20 cellular contexts compared by ENCODE assay signal in the genomic region with DNA sequence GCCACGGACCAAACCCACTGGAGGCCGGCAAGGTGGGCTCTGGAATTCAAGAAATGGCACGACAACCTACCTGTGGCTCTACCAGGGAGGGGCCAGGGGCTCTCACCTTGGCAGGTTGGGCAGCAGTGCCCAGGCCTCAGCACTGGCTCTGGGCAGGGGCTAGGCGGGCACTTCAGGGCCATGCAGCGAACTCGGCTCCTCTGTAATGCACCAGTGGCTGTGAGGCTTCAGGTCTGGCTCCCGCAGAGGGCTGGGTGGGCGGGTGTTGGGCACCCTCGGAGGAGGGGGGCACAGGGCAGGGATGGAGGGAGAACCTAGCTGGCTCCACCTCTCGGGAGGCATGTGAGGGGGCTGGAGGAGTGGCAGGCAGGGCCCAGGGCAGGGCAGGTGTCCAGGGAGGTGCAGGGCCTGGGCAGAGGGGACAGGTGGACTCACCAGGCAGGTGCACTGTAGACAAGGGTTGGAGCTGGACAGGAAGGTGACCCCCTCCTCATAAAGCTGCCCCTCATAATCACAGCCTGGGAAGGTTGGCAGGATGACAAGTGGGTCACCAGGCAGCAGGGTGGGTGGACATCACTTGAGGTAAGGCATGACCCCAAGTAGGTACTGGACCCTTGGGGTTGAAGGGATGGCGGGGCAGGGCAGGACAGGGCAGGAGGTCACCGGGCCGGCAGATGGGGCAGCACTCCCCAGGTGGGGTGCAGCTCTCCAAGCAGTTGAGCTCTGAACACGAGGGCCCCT. TPM values are rescaled to one million over a fixed set of nuclear protein-coding genes. Genes with fewer than 3 reads are reported as not detected.
A peak's percentile ranks its signal among the peaks of the same experiment; 100 is the strongest.
DNase-seq lines count a peak whose midpoint lies in the region; ATAC-seq and TF ChIP-seq lines count a peak whose summit lies in the region.
"Had no signal": no experiment of that assay in that cellular context is flagged by ENCODE, and none has a peak within 500 bp of the region (broad histone marks: within the 10 kb centered on the region; RNA-seq: fewer than 3 reads in every experiment).

No MANE protein-coding gene starts in this region.

- POLR2A ChIA-PET in naive thymus-derived CD8-positive, alpha-beta T cell (lab: Charles Lee): no interaction called here

- no peak overlapping the region for H3K4me3 Mint-ChIP-seq in activated naive CD4-positive, alpha-beta T cell treated with anti-CD3 and anti-CD28 coated beads, Interleukin-2, amount 10 ng/mL, durations not matched to agents 7 days and 5 days
- no peak overlapping the region for H3K4me3 Mint-ChIP-seq in activated naive CD4-positive, alpha-beta T cell treated with anti-CD3 and anti-CD28 coated beads for 36 hours
- H3K4me3 Mint-ChIP-seq in naive thymus-derived CD8-positive, alpha-beta T cell: no peak overlapping the region
- H3K4me3 Mint-ChIP-seq: activated CD8-positive, alpha-beta T cell treated with anti-CD3 and anti-CD28 coated beads, Interleukin-2, amount 10 ng/mL, durations not matched to agents 7 days and 5 days; GM23338 had no signal

- H3K4me3 ChIP-seq in NT2/D1 (ENCODE audit: insufficient read length, low read depth) (no peak overlapping the region), spleen (no peak overlapping the region)
- H3K4me3 ChIP-seq: BLaER1, cardiac muscle cell, GM23338 had no signal

- no peak overlapping the region for H3K27ac Mint-ChIP-seq in activated naive CD4-positive, alpha-beta T cell treated with anti-CD3 and anti-CD28 coated beads, Interleukin-2, amount 10 ng/mL, durations not matched to agents 7 days and 5 days
- no peak overlapping the region for H3K27ac Mint-ChIP-seq in activated naive CD4-positive, alpha-beta T cell treated with anti-CD3 and anti-CD28 coated beads for 36 hours
- no peak overlapping the region for H3K27ac Mint-ChIP-seq in naive thymus-derived CD8-positive, alpha-beta T cell
- H3K27ac Mint-ChIP-seq: activated CD8-positive, alpha-beta T cell treated with anti-CD3 and anti-CD28 coated beads, Interleukin-2, amount 10 ng/mL, durations not matched to agents 7 days and 5 days; GM23338 had no signal

- 75 to 91% (median 83%) methylated on average over 12 to 14 of the region's 14 CpGs for WGBS in spleen, 5 donors

- peaks cover 6% of the 10 kb centered on the region for H3K4me1 ChIP-seq in NT2/D1 (ENCODE audit: insufficient read depth, insufficient read length)
- H3K4me1 ChIP-seq in spleen: peaks cover 0 to 10% (median 1%) of the 10 kb centered on the region in 6 donors
- H3K4me1 ChIP-seq: BLaER1 had no signal

- intact Hi-C loops in activated naive CD4-positive, alpha-beta T cell treated with anti-CD3 and anti-CD28 coated beads for 36 hours (cut with micrococcal nuclease): loop anchor here (1.0 to 2.0 kb wide), 4 partner anchors 60 to 367 kb away; no protein-coding TSS in a partner anchor
- intact Hi-C loops in spleen (cut with DNase I; ENCODE audit: low total_unique reads): loop anchor here (5.0 kb wide), 1 partner anchor 189 kb away; no protein-coding TSS in a partner anchor

- H3K9me3 ChIP-seq in NT2/D1 (ENCODE audit: insufficient read depth, low read length) (peaks cover 16% of the 10 kb centered on the region), spleen (peaks cover 0 to 17% (median 14%) of the 10 kb centered on the region in 8 donors)
- H3K9me3 ChIP-seq: neutrophil had no signal

- peaks cover 47% of the 10 kb centered on the region for H3K27me3 Mint-ChIP-seq in activated naive CD4-positive, alpha-beta T cell treated with anti-CD3 and anti-CD28 coated beads, Interleukin-2, amount 10 ng/mL, durations not matched to agents 7 days and 5 days
- H3K27me3 Mint-ChIP-seq in activated naive CD4-positive, alpha-beta T cell treated with anti-CD3 and anti-CD28 coated beads for 36 hours (ENCODE audit: low read depth): peaks cover 8% of the 10 kb centered on the region
- peaks cover 2 to 60% (median 27%) of the 10 kb centered on the region in 5 donors for H3K27me3 Mint-ChIP-seq in naive thymus-derived CD8-positive, alpha-beta T cell

- H3K4me1 Mint-ChIP-seq in activated naive CD4-positive, alpha-beta T cell treated with anti-CD3 and anti-CD28 coated beads, Interleukin-2, amount 10 ng/mL, durations not matched to agents 7 days and 5 days: no peaks in the 10 kb centered on the region
- no peaks in the 10 kb centered on the region for H3K4me1 Mint-ChIP-seq in activated naive CD4-positive, alpha-beta T cell treated with anti-CD3 and anti-CD28 coated beads for 36 hours (ENCODE audit: low read depth)
- peaks cover 0 to 8% (median 4%) of the 10 kb centered on the region in 4 donors for H3K4me1 Mint-ChIP-seq in naive thymus-derived CD8-positive, alpha-beta T cell

- CTCF ChIA-PET in activated naive CD4-positive, alpha-beta T cell treated with anti-CD3 and anti-CD28 coated beads, Interleukin-2, amount 10 ng/mL, durations not matched to agents 7 days and 5 days (lab: Charles Lee): interaction anchor here (0.7 to 3.5 kb wide), 5 partner anchors 41 to 307 kb away, joined by 3 to 25 read pairs (median 4); partner anchors contain the start of gene ATP6V1F
- CTCF ChIA-PET in activated naive CD4-positive, alpha-beta T cell treated with anti-CD3 and anti-CD28 coated beads for 36 hours (lab: Charles Lee): interaction anchor here (0.6 to 2.7 kb wide), 5 partner anchors 21 to 421 kb away, joined by 3 to 21 read pairs (median 4); no protein-coding TSS in a partner anchor

- H3K36me3 Mint-ChIP-seq in activated naive CD4-positive, alpha-beta T cell treated with anti-CD3 and anti-CD28 coated beads, Interleukin-2, amount 10 ng/mL, durations not matched to agents 7 days and 5 days: no peaks in the 10 kb centered on the region
- no peaks in the 10 kb centered on the region for H3K36me3 Mint-ChIP-seq in activated naive CD4-positive, alpha-beta T cell treated with anti-CD3 and anti-CD28 coated beads for 36 hours (ENCODE audit: low read depth)
- H3K36me3 Mint-ChIP-seq in naive thymus-derived CD8-positive, alpha-beta T cell: no peaks in the 10 kb centered on the region

- H3K36me3 ChIP-seq in NT2/D1 (ENCODE audit: insufficient read depth, insufficient read length, low read length) (peaks cover 27% of the 10 kb centered on the region), spleen (no peaks in the 10 kb centered on the region)
- H3K36me3 ChIP-seq: BLaER1, cardiac muscle cell, neutrophil had no signal

- peak overlapping the region; percentile 42 for H3K9ac ChIP-seq in NT2/D1 (ENCODE audit: insufficient read length, low read depth)
- H3K9ac ChIP-seq: BLaER1 had no signal

- H3K27ac ChIP-seq in spleen: no peak overlapping the region
- H3K27ac ChIP-seq: BLaER1, cardiac muscle cell, neutrophil had no signal

- no peak for TF ChIP-seq CTCF in spleen (IDR thresholded peaks at IDR 0.05 in 8 of 11, conservative IDR thresholded peaks at IDR 0.05 in 3 of 11)

- no peaks in the 10 kb centered on the region for H3K9me3 Mint-ChIP-seq in activated naive CD4-positive, alpha-beta T cell treated with anti-CD3 and anti-CD28 coated beads, Interleukin-2, amount 10 ng/mL, durations not matched to agents 7 days and 5 days
- peaks cover 2% of the 10 kb centered on the region for H3K9me3 Mint-ChIP-seq in activated naive CD4-positive, alpha-beta T cell treated with anti-CD3 and anti-CD28 coated beads for 36 hours
- H3K9me3 Mint-ChIP-seq in naive thymus-derived CD8-positive, alpha-beta T cell: peaks cover 0 to 2% (median 0%) of the 10 kb centered on the region in 9 donors

- H3K27me3 ChIP-seq in NT2/D1 (ENCODE audit: insufficient read depth, insufficient read length) (no peaks in the 10 kb centered on the region), spleen (replicated peaks in 1 of 7) (peaks cover 0 to 38% (median 4%) of the 10 kb centered on the region in 7 donors)
- H3K27me3 ChIP-seq: BLaER1, cardiac muscle cell had no signal

- ATAC-seq in esophagus mucosa: peak; percentile 19
- ATAC-seq in naive thymus-derived CD8-positive, alpha-beta T cell: no peak

- TF ChIP-seq POLR2A in spleen (IDR thresholded peaks at IDR 0.05): no peak

- DNase-seq in activated naive CD4-positive, alpha-beta T cell treated with anti-CD3 and anti-CD28 coated beads, Interleukin-2, amount 10 ng/mL, durations not matched to agents 7 days and 5 days: peak; percentile 19
- no peak for DNase-seq in activated naive CD4-positive, alpha-beta T cell treated with anti-CD3 and anti-CD28 coated beads for 36 hours
- DNase-seq in NT2/D1 (ENCODE audit: low read depth, low spot score) (no peak), spleen (peak; percentile 69), SKM-1 treated with dmso at 0.1 percent for 144 hours (lab: John Stamatoyannopoulos, UW; ENCODE audit: unreplicated experiment) (no peak), HUDEP-2 (lab: John Stamatoyannopoulos, UW; ENCODE audit: unreplicated experiment in 76 of 76) (no peak)
- no peak for DNase-seq in naive thymus-derived CD8-positive, alpha-beta T cell
- DNase-seq: activated naive CD4-positive, alpha-beta T cell; activated T-cell treated with anti-CD3 and anti-CD28 coated beads, Interleukin-2, amount 50 U/mL, for 1 hour; amygdala; stimulated activated CD4-positive, alpha-beta T cell treated with anti-CD3 and anti-CD28 coated beads, Interleukin-12 subunit alpha, Interleukin-12 subunit beta, amount 100 ng/mL, for 4 hours had no signal

RNA-seq across cellular contexts. Expression of gene KCP, which starts 6.7 kb away (rescaled TPM):
- not detected for total RNA-seq in activated naive CD4-positive, alpha-beta T cell treated with anti-CD3 and anti-CD28 coated beads for 36 hours
- total RNA-seq in esophagus mucosa: 1.8 TPM
- total RNA-seq in spleen: under 1 TPM; 0.14 to 0.89 (median 0.72) TPM
- 1 to 10 TPM in 1 of 3 donors, under 1 TPM in 2; 0.06 to 2.1 (median 0.35) TPM for polyA plus RNA-seq in spleen
- under 1 TPM; 0.29 to 0.33 TPM for total RNA-seq in naive thymus-derived CD8-positive, alpha-beta T cell
- not detected for polyA plus RNA-seq in naive thymus-derived CD8-positive, alpha-beta T cell
- total RNA-seq: A673, dermis microvascular lymphatic vessel endothelial cell had no signal

RNA-seq across cellular contexts. Expression of gene IRF5, which starts 33.9 kb away (rescaled TPM):
- total RNA-seq in activated naive CD4-positive, alpha-beta T cell treated with anti-CD3 and anti-CD28 coated beads for 36 hours: 1 to 10 TPM; 1.4 to 1.9 TPM
- total RNA-seq in esophagus mucosa (15.7 TPM), spleen (10 to 100 TPM; 34.7 to 56.3 (median 48.2) TPM)
- 10 to 100 TPM; 26.2 to 41.8 (median 41.5) TPM for polyA plus RNA-seq in spleen
- total RNA-seq in naive thymus-derived CD8-positive, alpha-beta T cell: 1 to 10 TPM; 2.3 to 3.0 TPM
- under 1 TPM; 0.20 to 0.42 (median 0.40) TPM for polyA plus RNA-seq in naive thymus-derived CD8-positive, alpha-beta T cell
- total RNA-seq: A673, cardiac muscle cell, G401 had no signal
- polyA plus RNA-seq: cardiac muscle cell had no signal

RNA-seq across cellular contexts. Expression of gene ATP6V1F, which starts 41.1 kb away (rescaled TPM):
- total RNA-seq in activated naive CD4-positive, alpha-beta T cell treated with anti-CD3 and anti-CD28 coated beads for 36 hours: 100 to 1,000 TPM; 129 to 142 TPM
- 193 TPM for total RNA-seq in esophagus mucosa
- total RNA-seq in spleen: 10 to 100 TPM; 78.3 to 95.5 (median 84.5) TPM
- 100 to 1,000 TPM; 205 to 285 (median 262) TPM for polyA plus RNA-seq in spleen
- total RNA-seq in naive thymus-derived CD8-positive, alpha-beta T cell: 10 to 100 TPM; 65.1 to 69.2 TPM
- 100 to 1,000 TPM; 305 to 319 (median 313) TPM for polyA plus RNA-seq in naive thymus-derived CD8-positive, alpha-beta T cell

Comparison
In these comparisons a context has a peak if more than half of its experiments do, and no peak if none do; other contexts are left out.
1. DNase-seq: peak in activated naive CD4-positive, alpha-beta T cell treated with anti-CD3 and anti-CD28 coated beads, Interleukin-2, amount 10 ng/mL, durations not matched to agents 7 days and 5 days (single experiment) and spleen (single experiment); none in activated naive CD4-positive, alpha-beta T cell treated with anti-CD3 and anti-CD28 coated beads for 36 hours (single experiment), NT2/D1 (single experiment), naive thymus-derived CD8-positive, alpha-beta T cell (0 of 10), SKM-1 treated with dmso at 0.1 percent for 144 hours (single experiment) and HUDEP-2 (0 of 76).